8 cellular contexts compared by ENCODE assay signal in the genomic region with DNA sequence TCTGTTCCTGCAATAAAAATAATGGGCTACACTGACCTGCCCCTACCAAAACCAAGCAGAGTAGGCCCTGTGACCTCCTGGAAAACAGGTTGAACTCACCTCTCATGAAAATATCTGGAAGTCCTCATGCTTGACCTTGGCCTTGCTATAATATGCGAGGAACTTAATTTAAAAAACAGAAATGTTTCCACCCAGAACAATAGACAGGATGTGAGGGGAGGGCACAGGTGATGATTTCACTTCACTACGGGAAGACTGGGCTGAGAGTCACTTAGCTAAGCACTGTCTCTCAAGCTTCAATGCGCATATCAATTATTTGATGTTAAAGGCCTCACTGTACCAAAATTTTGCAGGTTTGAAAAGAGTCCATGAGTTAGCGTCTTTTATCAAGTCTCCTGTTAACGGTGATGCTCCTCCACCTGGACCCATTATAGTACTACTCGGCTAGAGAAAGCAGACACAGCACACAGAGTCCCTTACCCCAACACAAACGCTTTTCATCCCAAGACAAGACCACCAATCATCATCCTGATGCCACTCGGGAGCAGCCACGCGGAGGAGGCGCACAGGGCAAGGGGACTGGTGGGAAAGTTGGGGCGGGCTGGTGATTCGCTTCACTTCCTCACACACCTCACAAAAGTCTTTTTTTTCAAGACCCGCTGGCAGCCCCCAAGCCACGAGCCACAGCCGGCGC. TPM values are rescaled to one million over a fixed set of nuclear protein-coding genes. Genes with fewer than 3 reads are reported as not detected.
A peak's percentile ranks its signal among the peaks of the same experiment; 100 is the strongest.
DNase-seq lines count a peak whose midpoint lies in the region; ATAC-seq and TF ChIP-seq lines count a peak whose summit lies in the region.

No MANE protein-coding gene starts in this region.

- H3K23ac ChIP-seq in mesendoderm (ENCODE audit: low read length) = peak overlapping the region; percentile 24

- TF ChIP-seq CTCF in colonic mucosa (IDR thresholded peaks at IDR 0.05) (no peak), vagina (IDR thresholded peaks at IDR 0.05) (no peak)

- H2BK15ac ChIP-seq in mesendoderm (replicated peaks; ENCODE audit: low read depth) = no peak overlapping the region

- peak overlapping the region; percentile 100 for H3K27ac Mint-ChIP-seq in activated CD8-positive, alpha-beta memory T cell treated with anti-CD3 and anti-CD28 coated beads, Interleukin-2, amount 10 ng/mL, durations not matched to agents 7 days and 5 days

- H3K79me1 ChIP-seq in mesendoderm (ENCODE audit: low read length) = no peaks in the 10 kb centered on the region

- H4K8ac ChIP-seq in mesendoderm (ENCODE audit: low read depth, low read length) = no peak overlapping the region

- H3K27ac ChIP-seq in colonic mucosa (peak overlapping the region; percentile 88), mesendoderm (ENCODE audit: low read depth, low read length) (peak overlapping the region; percentile 66), vagina (peak overlapping the region; percentile 81)

- no peak overlapping the region for H4K5ac ChIP-seq in mesendoderm (ENCODE audit: low read length)

- peak overlapping the region; percentile 100 for H3K4me3 Mint-ChIP-seq in activated CD8-positive, alpha-beta memory T cell treated with anti-CD3 and anti-CD28 coated beads, Interleukin-2, amount 10 ng/mL, durations not matched to agents 7 days and 5 days

- intact Hi-C loops in colonic mucosa (cut with DNase I) = no loop called here
- intact Hi-C loops in vagina (cut with DNase I) = no loop called here

- peak overlapping the region; percentile 56 for H3K4ac ChIP-seq in mesendoderm (ENCODE audit: low read depth, low read length)

- no peak overlapping the region for H2BK5ac ChIP-seq in mesendoderm (ENCODE audit: low read length)

- H3K56ac ChIP-seq in mesendoderm (ENCODE audit: low read length) = peak overlapping the region; percentile 99

- H3K4me3 ChIP-seq in colonic mucosa = peak overlapping the region; percentile 75
- H3K4me3 ChIP-seq in mesendoderm (ENCODE audit: low read length) = peak overlapping the region; percentile 98
- H3K4me3 ChIP-seq in vagina = peak overlapping the region; percentile 64 to 89

- peak overlapping the region; percentile 92 for H3K4me2 ChIP-seq in mesendoderm (ENCODE audit: low read length)

- peak overlapping the region; percentile 43 for H2AK5ac ChIP-seq in mesendoderm (ENCODE audit: low read length)

- H3K18ac ChIP-seq in mesendoderm (ENCODE audit: low read length) = peak overlapping the region; percentile 21

- H3K4me1 ChIP-seq in colonic mucosa (peaks cover 8% of the 10 kb centered on the region), mesendoderm (ENCODE audit: control insufficient read depth, low read depth, low read length) (no peaks in the 10 kb centered on the region), vagina (peaks cover 16% of the 10 kb centered on the region)

- H3K9me3 Mint-ChIP-seq in activated CD8-positive, alpha-beta memory T cell treated with anti-CD3 and anti-CD28 coated beads, Interleukin-2, amount 10 ng/mL, durations not matched to agents 7 days and 5 days (ENCODE audit: low read depth) = peaks cover 22% of the 10 kb centered on the region

- peak overlapping the region; percentile 80 to 82 for H3K9ac ChIP-seq in colonic mucosa (ENCODE audit: low read depth in 2 of 2, low read length in 2 of 2)
- H3K9ac ChIP-seq in mesendoderm (ENCODE audit: low read length) = peak overlapping the region; percentile 100

- CTCF ChIA-PET in activated CD8-positive, alpha-beta memory T cell treated with anti-CD3 and anti-CD28 coated beads, Interleukin-2, amount 10 ng/mL, durations not matched to agents 7 days and 5 days (lab: Charles Lee) = interaction anchor here (1.7 kb wide), 1 partner anchor 19 kb away, joined by 4 read pairs; no protein-coding TSS in a partner anchor

- H3K36me3 ChIP-seq in colonic mucosa (peaks cover 37% of the 10 kb centered on the region), mesendoderm (ENCODE audit: control insufficient read depth, insufficient read depth, low read length) (no peaks in the 10 kb centered on the region), vagina (peaks cover 0 to 42% of the 10 kb centered on the region in 2 donors)

- no peaks in the 10 kb centered on the region for H3K27me3 ChIP-seq in colonic mucosa
- no peaks in the 10 kb centered on the region for H3K27me3 ChIP-seq in mesendoderm (ENCODE audit: insufficient read depth, low read length, poor library complexity)
- no peaks in the 10 kb centered on the region for H3K27me3 ChIP-seq in vagina

- peak; percentile 1 for ATAC-seq in activated CD8-positive, alpha-beta memory T cell treated with anti-CD3 and anti-CD28 coated beads, Interleukin-2, amount 10 ng/mL, durations not matched to agents 7 days and 5 days

- DNase-seq in activated CD8-positive, alpha-beta memory T cell treated with anti-CD3 and anti-CD28 coated beads, Interleukin-2, amount 10 ng/mL, durations not matched to agents 7 days and 5 days = no peak
- DNase-seq in activated CD8-positive, alpha-beta memory T cell treated with anti-CD3 and anti-CD28 coated beads, Interleukin-2, amount 50 U/mL, for 48 hours = no peak
- DNase-seq in NCI-H460 (ENCODE audit: extremely low read depth, low read depth) = peak; percentile 1
- DNase-seq in colonic mucosa = no peak
- DNase-seq in mesendoderm = peak; percentile 22
- no peak for DNase-seq in vagina (ENCODE audit: extremely low spot score in 2 of 2)
- no peak for DNase-seq in effector CD4-positive, alpha-beta T cell
- no peak for DNase-seq in stimulated activated CD4-positive, alpha-beta T cell treated with anti-CD3 and anti-CD28 coated beads, Interleukin-12 subunit alpha, Interleukin-12 subunit beta, amount 100 ng/mL, for 4 hours

- WGBS in mesendoderm (ENCODE audit: extremely low coverage, insufficient coverage, low lambda C conversion rate) = no CpG with 5 or more reads among the region's 17 CpGs

- H2BK120ac ChIP-seq in mesendoderm (ENCODE audit: low read depth, low read length) = no peak overlapping the region

- TF ChIP-seq POLR2A in vagina (IDR thresholded peaks at IDR 0.05) = no peak

- peaks cover 41% of the 10 kb centered on the region for H3K4me1 Mint-ChIP-seq in activated CD8-positive, alpha-beta memory T cell treated with anti-CD3 and anti-CD28 coated beads, Interleukin-2, amount 10 ng/mL, durations not matched to agents 7 days and 5 days

- H3K36me3 Mint-ChIP-seq in activated CD8-positive, alpha-beta memory T cell treated with anti-CD3 and anti-CD28 coated beads, Interleukin-2, amount 10 ng/mL, durations not matched to agents 7 days and 5 days = peaks cover 68% of the 10 kb centered on the region

- no peaks in the 10 kb centered on the region for H3K9me3 ChIP-seq in colonic mucosa
- peaks cover 3% of the 10 kb centered on the region for H3K9me3 ChIP-seq in vagina

- peaks cover 40% of the 10 kb centered on the region for H3K79me2 ChIP-seq in mesendoderm (ENCODE audit: control insufficient read depth, insufficient read depth, low read length)

- no peaks in the 10 kb centered on the region for H3K27me3 Mint-ChIP-seq in activated CD8-positive, alpha-beta memory T cell treated with anti-CD3 and anti-CD28 coated beads, Interleukin-2, amount 10 ng/mL, durations not matched to agents 7 days and 5 days

RNA-seq across cellular contexts. Expression of a gene that starts 25.9 kb away (rescaled TPM):
- 10 to 100 TPM; 32.9 to 42.3 TPM for total RNA-seq in activated CD8-positive, alpha-beta memory T cell treated with anti-CD3 and anti-CD28 coated beads, Interleukin-2, amount 10 ng/mL, durations not matched to agents 7 days and 5 days
- total RNA-seq in NCI-H460 (2014; rRNA removed; shearing (Covaris generic)) = 30.9 and 43.0 TPM in 2 replicates
- 11.0 and 23.9 TPM in 2 replicates for polyA plus RNA-seq in NCI-H460 (2014; cell fraction: nucleus; rRNA removed)
- total RNA-seq in colonic mucosa (10 to 100 TPM; 20.9 to 24.3 TPM), vagina (30.4 TPM)
- polyA plus RNA-seq in mesendoderm (2013, experiment 1 of 2) = 36.1 TPM
- polyA plus RNA-seq in mesendoderm (2013, experiment 2 of 2) = 37.7 TPM

RNA-seq across cellular contexts. Expression of a gene that starts 26.0 kb away (rescaled TPM):
- 10 to 100 TPM; 49.7 to 67.5 TPM for total RNA-seq in activated CD8-positive, alpha-beta memory T cell treated with anti-CD3 and anti-CD28 coated beads, Interleukin-2, amount 10 ng/mL, durations not matched to agents 7 days and 5 days
- 27.0 and 36.0 TPM in 2 replicates for total RNA-seq in NCI-H460 (2014; rRNA removed; shearing (Covaris generic))
- 41.8 and 45.2 TPM in 2 replicates for polyA plus RNA-seq in NCI-H460 (2014; cell fraction: nucleus; rRNA removed)
- 10 to 100 TPM; 44.8 to 45.3 TPM for total RNA-seq in colonic mucosa
- polyA plus RNA-seq in mesendoderm (2013, experiment 1 of 2) = 22.2 TPM
- polyA plus RNA-seq in mesendoderm (2013, experiment 2 of 2) = 20.2 TPM
- total RNA-seq in vagina = 71.9 TPM

Comparison
In these comparisons a context has a peak if more than half of its experiments do, and no peak if none do; other contexts are left out.
1. DNase-seq: peak in NCI-H460 (single experiment) and mesendoderm (single experiment); none in activated CD8-positive, alpha-beta memory T cell treated with anti-CD3 and anti-CD28 coated beads, Interleukin-2, amount 10 ng/mL, durations not matched to agents 7 days and 5 days (single experiment), activated CD8-positive, alpha-beta memory T cell treated with anti-CD3 and anti-CD28 coated beads, Interleukin-2, amount 50 U/mL, for 48 hours (single experiment), colonic mucosa (single experiment), vagina (0 of 2), effector CD4-positive, alpha-beta T cell (single experiment) and stimulated activated CD4-positive, alpha-beta T cell treated with anti-CD3 and anti-CD28 coated beads, Interleukin-12 subunit alpha, Interleukin-12 subunit beta, amount 100 ng/mL, for 4 hours (single experiment).
2. Peak in every context shown above with its lines, with median percentiles within 50 percentile points of each other: H3K27ac ChIP-seq and H3K4me3 ChIP-seq.